21 cellular contexts compared by ENCODE assay signal in genomic region chr5:117414926-117415325, GRCh38.
DNase-seq lines count a peak whose midpoint lies in the region; ATAC-seq, FAIRE-seq and TF ChIP-seq lines count a peak whose summit lies in the region.
"Had no signal": no experiment of that assay in that cellular context is flagged by ENCODE, and none has a peak within 500 bp of the region (broad histone marks: within the 10 kb centered on the region; RNA-seq: fewer than 3 reads in every experiment).

No MANE protein-coding gene starts in this region.

- H3K9ac ChIP-seq in mammary epithelial cell (ENCODE audit: insufficient read depth, low read length) = no peak overlapping the region
- no peak overlapping the region for H3K9ac ChIP-seq in endothelial cell of umbilical vein (replicated peaks; ENCODE audit: extremely low read depth, insufficient read depth, low read length)
- H3K9ac ChIP-seq: BLaER1 treated with 17β-estradiol and CSF1 and Interleukin-3, amounts not matched to agents 10 nM and 100 nM; SK-N-SH had no signal

- intact Hi-C loops in mammary epithelial cell (cut with micrococcal nuclease) (no loop called here), breast epithelium (cut with DNase I; ENCODE audit: low total_unique reads) (no loop called here), endothelial cell of umbilical vein (cut with micrococcal nuclease) (no loop called here), right lobe of liver (cut with DNase I) (no loop called here)

- H3K9me3 ChIP-seq in mammary epithelial cell (replicated peaks; ENCODE audit: insufficient read depth, low read length) (no peaks in the 10 kb centered on the region), breast epithelium (no peaks in the 10 kb centered on the region), endothelial cell of umbilical vein (replicated peaks; ENCODE audit: control insufficient read depth, insufficient read depth, low read length) (no peaks in the 10 kb centered on the region), right lobe of liver (no peaks in the 10 kb centered on the region)
- H3K9me3 ChIP-seq: BLaER1 treated with 17β-estradiol and CSF1 and Interleukin-3, amounts not matched to agents 10 nM and 100 nM; SK-N-SH had no signal

- no peak overlapping the region for H3K4me2 ChIP-seq in mammary epithelial cell (ENCODE audit: insufficient read depth, low read depth, low read length)
- H3K4me2 ChIP-seq in endothelial cell of umbilical vein (ENCODE audit: insufficient read depth, low read length) = no peak overlapping the region
- H3K4me2 ChIP-seq: BLaER1 treated with 17β-estradiol and CSF1 and Interleukin-3, amounts not matched to agents 10 nM and 100 nM; SK-N-SH had no signal

- H3K4me3 ChIP-seq in mammary epithelial cell (replicated peaks in 1 of 3; ENCODE audit: insufficient read depth in 1 of 3, low read depth in 2 of 3, low read length in 3 of 3) (no peak overlapping the region), breast epithelium (no peak overlapping the region), endothelial cell of umbilical vein (replicated peaks in 1 of 3; ENCODE audit: insufficient read depth in 1 of 3, low read depth in 1 of 3, low read length in 3 of 3) (no peak overlapping the region), right lobe of liver (no peak overlapping the region)
- H3K4me3 ChIP-seq: BLaER1 treated with 17β-estradiol and CSF1 and Interleukin-3, amounts not matched to agents 10 nM and 100 nM had no signal

- TF ChIP-seq CTCF in mammary epithelial cell (conservative IDR thresholded peaks at IDR 0.05 in 1 of 2, IDR thresholded peaks at IDR 0.05 in 1 of 2; ENCODE audit: extremely low read depth in 1 of 2, insufficient read depth in 1 of 2, low read depth in 1 of 2, low read length in 2 of 2) (no peak), breast epithelium (IDR thresholded peaks at IDR 0.05) (no peak), endothelial cell of umbilical vein (IDR thresholded peaks at IDR 0.05; ENCODE audit: extremely low read depth in 1 of 2, insufficient read depth in 1 of 2, low read depth in 1 of 2, low read length in 2 of 2) (no peak), right lobe of liver (IDR thresholded peaks at IDR 0.05) (no peak), omental fat pad (IDR thresholded peaks at IDR 0.05) (no peak)

- H2AFZ ChIP-seq in mammary epithelial cell (ENCODE audit: low read depth, low read length) (no peak overlapping the region), endothelial cell of umbilical vein (ENCODE audit: low read depth, low read length) (peak overlapping the region; percentile 18)

- H3K79me2 ChIP-seq in mammary epithelial cell (ENCODE audit: insufficient read depth, low read length) (no peaks in the 10 kb centered on the region), endothelial cell of umbilical vein (ENCODE audit: control insufficient read depth, insufficient read depth, low read length) (no peaks in the 10 kb centered on the region)

- no peaks in the 10 kb centered on the region for H3K27me3 ChIP-seq in mammary epithelial cell (ENCODE audit: insufficient read depth, low read length)
- no peaks in the 10 kb centered on the region for H3K27me3 ChIP-seq in breast epithelium
- no peaks in the 10 kb centered on the region for H3K27me3 ChIP-seq in endothelial cell of umbilical vein (ENCODE audit: control insufficient read depth in 2 of 2, insufficient read depth in 2 of 2, low read length in 2 of 2)
- no peaks in the 10 kb centered on the region for H3K27me3 ChIP-seq in right lobe of liver
- H3K27me3 ChIP-seq: BLaER1 treated with 17β-estradiol and CSF1 and Interleukin-3, amounts not matched to agents 10 nM and 100 nM had no signal

- dilution Hi-C loops in mammary epithelial cell (cut with HindIII; ENCODE audit: low sequenced_read_pairs) = no loop called here
- dilution Hi-C loops in endothelial cell of umbilical vein (cut with MboI; ENCODE audit: extremely low pct_ligation_motif_present, low sequenced_read_pairs) = no loop called here

- TF ChIP-seq POLR2A in breast epithelium (IDR thresholded peaks at IDR 0.05) (no peak), endothelial cell of umbilical vein (IDR thresholded peaks at IDR 0.05; ENCODE audit: low read depth, low read length) (no peak), right lobe of liver (IDR thresholded peaks at IDR 0.05) (no peak)

- in situ Hi-C loops in mammary epithelial cell (cut with MboI; ENCODE audit: low sequenced_read_pairs in 2 of 2) = no loop called here

- CTCF ChIA-PET in mammary epithelial cell (lab: Charles Lee; ENCODE audit: low non-redundant PET) (no interaction called here), endothelial cell of umbilical vein (lab: Charles Lee) (no interaction called here)

- FAIRE-seq in endothelial cell of umbilical vein (lab: Jason Lieb, UNC) = peak; percentile 18
- FAIRE-seq: GM12891, RCC 7860 had no signal

- H3K4me1 ChIP-seq in mammary epithelial cell (ENCODE audit: insufficient read depth, low read length) (no peaks in the 10 kb centered on the region), breast epithelium (no peaks in the 10 kb centered on the region), endothelial cell of umbilical vein (ENCODE audit: control insufficient read depth, extremely low read depth, insufficient read depth, low read length) (no peaks in the 10 kb centered on the region), right lobe of liver (no peaks in the 10 kb centered on the region)
- H3K4me1 ChIP-seq: BLaER1 treated with 17β-estradiol and CSF1 and Interleukin-3, amounts not matched to agents 10 nM and 100 nM had no signal

- 19% methylated on average over 1 of the region's 1 CpG for WGBS in mammary epithelial cell (ENCODE audit: low coverage, missing lambda C conversion rate)
- 50% methylated on average over 1 of the region's 1 CpG for WGBS in right lobe of liver (ENCODE audit: insufficient coverage, low coverage, low lambda C conversion rate, missing lambda C conversion rate)

- H3K27ac ChIP-seq in mammary epithelial cell (ENCODE audit: insufficient read depth, low read depth, low read length) (no peak overlapping the region), breast epithelium (no peak overlapping the region), endothelial cell of umbilical vein (ENCODE audit: insufficient read depth, low read depth, low read length) (no peak overlapping the region), right lobe of liver (no peak overlapping the region)
- H3K27ac ChIP-seq: BLaER1 treated with 17β-estradiol and CSF1 and Interleukin-3, amounts not matched to agents 10 nM and 100 nM had no signal

- BruUV-seq in mammary epithelial cell (replicated peaks; lab: Mats Ljungman, UMichigan) = no TSS peak
- no TSS peak for BruUV-seq in endothelial cell of umbilical vein (replicated peaks; lab: Mats Ljungman, UMichigan)

- no peaks in the 10 kb centered on the region for H3K36me3 ChIP-seq in mammary epithelial cell (ENCODE audit: insufficient read depth, low read length)
- H3K36me3 ChIP-seq in breast epithelium = no peaks in the 10 kb centered on the region
- no peaks in the 10 kb centered on the region for H3K36me3 ChIP-seq in endothelial cell of umbilical vein (ENCODE audit: control insufficient read depth in 2 of 2, extremely low read depth in 1 of 2, insufficient read depth in 2 of 2, low read length in 2 of 2)
- no peaks in the 10 kb centered on the region for H3K36me3 ChIP-seq in right lobe of liver
- H3K36me3 ChIP-seq: BLaER1 treated with 17β-estradiol and CSF1 and Interleukin-3, amounts not matched to agents 10 nM and 100 nM had no signal

- H4K20me1 ChIP-seq in mammary epithelial cell (ENCODE audit: insufficient read depth, low read length) (no peaks in the 10 kb centered on the region), endothelial cell of umbilical vein (replicated peaks; ENCODE audit: control insufficient read depth, extremely low read depth, insufficient read depth, low read length) (no peaks in the 10 kb centered on the region)
- H4K20me1 ChIP-seq: BLaER1 treated with 17β-estradiol and CSF1 and Interleukin-3, amounts not matched to agents 10 nM and 100 nM had no signal

- H3K9me1 ChIP-seq in endothelial cell of umbilical vein (replicated peaks; ENCODE audit: control insufficient read depth, extremely low read depth, insufficient read depth, low read length) = no peaks in the 10 kb centered on the region

- DNase-seq in mammary epithelial cell (peak; percentile 1), breast epithelium (ENCODE audit: low spot score in 2 of 2) (no peak), endothelial cell of umbilical vein (ENCODE audit: low read depth, low spot score) (no peak), globus pallidus (ENCODE audit: low spot score) (peak; percentile 9), HPDE6-E6E7 (ENCODE audit: extremely low spot score) (no peak), right lobe of liver (no peak), omental fat pad (ENCODE audit: low spot score) (no peak)
- DNase-seq: Calu3; CD4-positive, alpha-beta memory T cell; DMS153; Kasumi-1; NCI-H1694; NCI-H446; NCI-H526 treated with DMSO at 0.1 percent for 48 hours; OCI-M1; SHP77; SK-N-SH had no signal

- ATAC-seq in HG03139 (IDR thresholded peaks at IDR 0.05; ENCODE audit: unreplicated experiment) (no peak), right lobe of liver (no peak), omental fat pad (ENCODE audit: low FRiP score) (no peak)

- POLR2A ChIA-PET in endothelial cell of umbilical vein (lab: Charles Lee) = no interaction called here

TF ChIP-seq in endothelial cell of umbilical vein, 7 proteins besides CTCF, POLR2A, EP300 and RAD21:
- TF ChIP-seq GATA2 (IDR thresholded peaks at IDR 0.05; ENCODE audit: insufficient read depth, insufficient read length, low read depth, low read length) = peak; percentile 57
- TF ChIP-seq MAX (IDR thresholded peaks at IDR 0.05; ENCODE audit: insufficient read depth, insufficient read length) = no peak

Comparison
In these comparisons a context has a peak if more than half of its experiments do, and no peak if none do; other contexts are left out.
1. DNase-seq: peak in mammary epithelial cell (single experiment) and globus pallidus (single experiment); none in breast epithelium (0 of 2), endothelial cell of umbilical vein (single experiment), HPDE6-E6E7 (single experiment), right lobe of liver (0 of 3) and omental fat pad (single experiment).